In the genomic region with DNA sequence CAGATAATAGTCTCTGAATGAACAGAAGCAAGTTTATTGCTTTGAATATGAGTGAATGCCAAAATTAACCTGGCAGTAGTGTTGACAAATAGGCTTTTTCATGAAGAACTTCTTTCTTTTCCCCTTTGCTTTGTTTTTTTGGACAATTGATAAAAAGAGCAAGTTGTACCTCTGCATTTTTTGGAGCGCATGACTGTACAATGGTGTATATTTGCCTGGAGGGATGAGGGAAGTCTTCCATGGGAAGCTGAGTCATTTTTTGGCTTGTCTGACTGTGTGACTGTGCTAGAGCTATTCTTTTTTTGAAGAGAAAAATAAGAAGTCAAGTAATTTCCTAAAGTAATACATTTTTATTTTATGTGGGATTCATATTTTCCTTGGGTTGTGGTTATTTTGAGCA, we compare ENCODE assay signal across 10 cellular contexts.
DNase-seq lines count a peak whose midpoint lies in the region; ATAC-seq and TF ChIP-seq lines count a peak whose summit lies in the region.
"Had no signal": no experiment of that assay in that cellular context is flagged by ENCODE, and none has a peak within 500 bp of the region (broad histone marks: within the 10 kb centered on the region; RNA-seq: fewer than 3 reads in every experiment).

No MANE protein-coding gene starts in this region.

- WGBS in adrenal gland, 4 donors: 11 to 35% (median 33%) methylated on average over 1 of the region's 1 CpG

- no peak for ATAC-seq in HG02678 (IDR thresholded peaks at IDR 0.05; ENCODE audit: unreplicated experiment)

- no peak overlapping the region for H3K4me3 ChIP-seq in adrenal gland
- no peak overlapping the region for H3K4me3 ChIP-seq in right atrium auricular region
- H3K4me3 ChIP-seq in stomach smooth muscle (ENCODE audit: low read length in 2 of 2): no peak overlapping the region

- no peak for TF ChIP-seq CTCF in adrenal gland (IDR thresholded peaks at IDR 0.05)
- TF ChIP-seq CTCF in right atrium auricular region (IDR thresholded peaks at IDR 0.05): no peak

- intact Hi-C loops in adrenal gland (cut with DNase I): no loop called here

- no peaks in the 10 kb centered on the region for H3K9me3 ChIP-seq in adrenal gland (replicated peaks in 1 of 3)
- H3K9me3 ChIP-seq in right atrium auricular region: no peaks in the 10 kb centered on the region
- H3K9me3 ChIP-seq in stomach smooth muscle (ENCODE audit: control insufficient read depth in 2 of 2, low read length in 2 of 2): no peaks in the 10 kb centered on the region

- H3K27ac ChIP-seq in adrenal gland: peak overlapping the region in 3 of 5 donors; percentile 27 to 53 (median 51)
- peak overlapping the region; percentile 66 to 69 for H3K27ac ChIP-seq in right atrium auricular region
- peak overlapping the region; percentile 13 for H3K27ac ChIP-seq in stomach smooth muscle (ENCODE audit: low read length)

- H3K27me3 ChIP-seq in adrenal gland: no peaks in the 10 kb centered on the region
- H3K27me3 ChIP-seq in right atrium auricular region: no peaks in the 10 kb centered on the region
- H3K27me3 ChIP-seq in stomach smooth muscle (ENCODE audit: control insufficient read depth in 1 of 2, insufficient read depth in 2 of 2, low read length in 2 of 2): no peaks in the 10 kb centered on the region

- peak; percentile 86 for DNase-seq in HT1080 (ENCODE audit: low read depth)
- DNase-seq in adrenal gland: peak in 3 of 7 donors; percentile 43 to 65 (median 46)
- no peak for DNase-seq in right atrium auricular region (ENCODE audit: low spot score)
- DNase-seq in DMS 273 treated with DMSO at 0.1 percent for 48 hours (lab: John Stamatoyannopoulos, UW): no peak
- no peak for DNase-seq in NCI-H446 treated with DMSO at 0.1 percent for 48 hours (lab: John Stamatoyannopoulos, UW)
- no peak for DNase-seq in inferior parietal cortex (ENCODE audit: extremely low spot score)
- DNase-seq: activated naive CD4-positive, alpha-beta T cell; SHP77 treated with DMSO at 0.1 percent for 48 hours had no signal

- peaks cover 10 to 26% of the 10 kb centered on the region in 2 donors for H3K4me1 ChIP-seq in adrenal gland (replicated peaks in 1 of 2)
- H3K4me1 ChIP-seq in right atrium auricular region: peaks cover 0 to 40% of the 10 kb centered on the region in 2 donors
- H3K4me1 ChIP-seq in stomach smooth muscle (ENCODE audit: control insufficient read depth, insufficient read depth, low read length): peaks cover 14% of the 10 kb centered on the region

- H3K9ac ChIP-seq in stomach smooth muscle (ENCODE audit: low read length in 2 of 2): no peak overlapping the region

- no peak for TF ChIP-seq POLR2A in adrenal gland (IDR thresholded peaks at IDR 0.05)

- H3K36me3 ChIP-seq in adrenal gland (replicated peaks in 1 of 2) (peaks cover 0 to 7% of the 10 kb centered on the region in 2 donors), right atrium auricular region (peaks cover 11% of the 10 kb centered on the region), stomach smooth muscle (ENCODE audit: control insufficient read depth in 2 of 2, insufficient read depth in 2 of 2, low read length in 2 of 2) (peaks cover 0 to 3% of the 10 kb centered on the region in 2 donors)

Comparison
In these comparisons a context has a peak if more than half of its experiments do, and no peak if none do; other contexts are left out.
1. H3K27ac ChIP-seq: peak in every context shown above with its lines; median percentile 68 in right atrium auricular region; 51 in adrenal gland; 13 in stomach smooth muscle.